In genomic region chr17:61562287-61562686, GRCh38 we compare ENCODE assay signal across 28 cellular contexts. TPM values are rescaled to one million over a fixed set of nuclear protein-coding genes. Genes with fewer than 3 reads are reported as not detected.
"Had no signal": no experiment of that assay in that cellular context is flagged by ENCODE, and none has a peak within 500 bp of the region (broad histone marks: within the 10 kb centered on the region; RNA-seq: fewer than 3 reads in every experiment).

No MANE protein-coding gene starts in this region.

- DNase-seq: colonic mucosa; cortex of kidney; effector CD8-positive, alpha-beta T cell; effector memory CD8-positive, alpha-beta T cell; endodermal cell; erythroblast; esophagus squamous epithelium; foreskin fibroblast; foreskin melanocyte; gastrocnemius medialis; heart left ventricle; hypothalamus; immature natural killer cell; islet precursor cell; kidney; kidney glomerular epithelial cell; left cardiac atrium; left lung; left ventricle myocardium superior; lower lobe of right lung; mesenchymal stem cell; mucosa of descending colon had no signal

- H3K4me2 ChIP-seq: hepatocyte had no signal

- H2AFZ ChIP-seq: hepatocyte had no signal

- ATAC-seq: effector memory CD8-positive, alpha-beta T cell; esophagus mucosa; gastrocnemius medialis; heart left ventricle; left cardiac atrium; left lung; left ventricle myocardium superior; lower lobe of right lung; mucosa of descending colon had no signal

- H3K27me3 ChIP-seq: colonic mucosa, gastrocnemius medialis, hepatocyte had no signal

- H3K4me3 ChIP-seq: colonic mucosa, esophagus squamous epithelium, gastrocnemius medialis, heart left ventricle, hepatocyte, left lung, lower lobe of right lung, mucosa of descending colon had no signal

- H3K4me3 Mint-ChIP-seq: dendritic cell treated with granulocyte-macrophage colony-stimulating factor and Interleukin-4, amounts not matched to agents 40 ng/mL and 50 ng/mL, for 4 days; effector memory CD8-positive, alpha-beta T cell; endodermal cell; immature natural killer cell; mesothelial cell of epicardium had no signal

- H3K4me1 ChIP-seq: colonic mucosa, gastrocnemius medialis, heart left ventricle, left lung, lower lobe of right lung had no signal

- FAIRE-seq: endometrium, kidney had no signal

- H3K9me3 ChIP-seq: colonic mucosa, esophagus squamous epithelium, gastrocnemius medialis, heart left ventricle, left lung, lower lobe of right lung, mucosa of descending colon had no signal

- H3K36me3 Mint-ChIP-seq: immature natural killer cell, mesothelial cell of epicardium had no signal

- H3K4me1 Mint-ChIP-seq: endodermal cell, immature natural killer cell had no signal

- H3K27ac Mint-ChIP-seq: dendritic cell treated with granulocyte-macrophage colony-stimulating factor and Interleukin-4, amounts not matched to agents 40 ng/mL and 50 ng/mL, for 4 days; effector memory CD8-positive, alpha-beta T cell; endodermal cell; immature natural killer cell; mesothelial cell of epicardium had no signal

- H3K9me3 Mint-ChIP-seq: dendritic cell treated with granulocyte-macrophage colony-stimulating factor and Interleukin-4, amounts not matched to agents 40 ng/mL and 50 ng/mL, for 4 days; effector memory CD8-positive, alpha-beta T cell; endodermal cell; immature natural killer cell had no signal

- H3K27ac ChIP-seq: colonic mucosa, epithelial cell of prostate, esophagus squamous epithelium, gastrocnemius medialis, heart left ventricle, hepatocyte, left lung, lower lobe of right lung had no signal

- H3K36me3 ChIP-seq: colonic mucosa, esophagus squamous epithelium, gastrocnemius medialis, heart left ventricle, left lung, lower lobe of right lung had no signal

RNA-seq across cellular contexts. Expression of gene NACA2, which starts 28.7 kb away (rescaled TPM):
- polyA plus RNA-seq: hepatocyte, immature natural killer cell had no signal
